Comparison of ENCODE assay signal across 27 cellular contexts in genomic region chr1:114453361-114453784, GRCh38. TPM values are rescaled to one million over a fixed set of nuclear protein-coding genes. Genes with fewer than 3 reads are reported as not detected.
DNase-seq lines count a peak whose midpoint lies in the region; ATAC-seq and TF ChIP-seq lines count a peak whose summit lies in the region.
"Had no signal": no experiment of that assay in that cellular context is flagged by ENCODE, and none has a peak within 500 bp of the region (broad histone marks: within the 10 kb centered on the region; RNA-seq: fewer than 3 reads in every experiment).

No MANE protein-coding gene starts in this region.

- H3K27ac Mint-ChIP-seq in activated naive CD8-positive, alpha-beta T cell treated with anti-CD3 and anti-CD28 coated beads, Interleukin-2, amount 50 U/mL, for 24 hours = peak overlapping the region; percentile 13
- no peak overlapping the region for H3K27ac Mint-ChIP-seq in activated naive CD8-positive, alpha-beta T cell treated with anti-CD3 and anti-CD28 coated beads for 36 hours
- H3K27ac Mint-ChIP-seq in WTC11 = no peak overlapping the region
- H3K27ac Mint-ChIP-seq: activated naive CD4-positive, alpha-beta T cell treated with anti-CD3 and anti-CD28 coated beads, Interleukin-2, amount 10 ng/mL, durations not matched to agents 7 days and 5 days; activated T-helper 1 cell treated with anti-CD3 and anti-CD28 coated beads, Interleukin-12 subunit alpha, Interleukin-12 subunit beta, Interleukin-2, Interleukin-4 antibody, amounts not matched to agents 30 ng/mL and 10 ng/mL and 1 ng/mL, durations not matched to agents 14 hours and 24 hours and 36 hours; CD8-positive, alpha-beta T cell; HFFc6; neural progenitor cell had no signal

- H3K36me3 ChIP-seq in right lobe of liver (no peaks in the 10 kb centered on the region), Karpas-422 (ENCODE audit: insufficient read depth, low read length) (peaks cover 20% of the 10 kb centered on the region; the same call in 1 of the 2 replicates)

- no peak for ATAC-seq in activated naive CD8-positive, alpha-beta T cell treated with anti-CD3 and anti-CD28 coated beads, Interleukin-2, amount 50 U/mL, for 24 hours
- ATAC-seq in WTC11 = no peak
- peak; percentile 88 to 94 (median 92) for ATAC-seq in right lobe of liver
- no peak for ATAC-seq in GM19035 (IDR thresholded peaks at IDR 0.05; ENCODE audit: unreplicated experiment)
- no peak for ATAC-seq in HG03460 (IDR thresholded peaks at IDR 0.05; ENCODE audit: unreplicated experiment)
- no peak for ATAC-seq in Right ventricle myocardium superior (ENCODE audit: poor library complexity)
- ATAC-seq: CD8-positive, alpha-beta T cell had no signal

- no peaks in the 10 kb centered on the region for H3K9me3 Mint-ChIP-seq in activated naive CD8-positive, alpha-beta T cell treated with anti-CD3 and anti-CD28 coated beads, Interleukin-2, amount 50 U/mL, for 24 hours
- H3K9me3 Mint-ChIP-seq in activated naive CD8-positive, alpha-beta T cell treated with anti-CD3 and anti-CD28 coated beads for 36 hours = no peaks in the 10 kb centered on the region
- no peaks in the 10 kb centered on the region for H3K9me3 Mint-ChIP-seq in WTC11
- H3K9me3 Mint-ChIP-seq: CD8-positive, alpha-beta T cell; neural progenitor cell had no signal

- H3K9ac ChIP-seq in Karpas-422 (ENCODE audit: low read length) = no peak overlapping the region
- H3K9ac ChIP-seq: neural progenitor cell, parathyroid adenoma had no signal

- H3K27me3 Mint-ChIP-seq in activated naive CD8-positive, alpha-beta T cell treated with anti-CD3 and anti-CD28 coated beads, Interleukin-2, amount 50 U/mL, for 24 hours = no peaks in the 10 kb centered on the region
- no peaks in the 10 kb centered on the region for H3K27me3 Mint-ChIP-seq in activated naive CD8-positive, alpha-beta T cell treated with anti-CD3 and anti-CD28 coated beads for 36 hours
- no peaks in the 10 kb centered on the region for H3K27me3 Mint-ChIP-seq in WTC11 (ENCODE audit: low read depth)
- H3K27me3 Mint-ChIP-seq: activated naive CD4-positive, alpha-beta T cell treated with anti-CD3 and anti-CD28 coated beads, Interleukin-2, amount 10 ng/mL, durations not matched to agents 7 days and 5 days had no signal

- TF ChIP-seq CTCF in WTC11 (IDR thresholded peaks at IDR 0.05) (no peak), right lobe of liver (IDR thresholded peaks at IDR 0.05) (no peak)

- peaks cover 77% of the 10 kb centered on the region for H3K79me2 ChIP-seq in Karpas-422 (ENCODE audit: low read length)
- H3K79me2 ChIP-seq: parathyroid adenoma had no signal

- no peak overlapping the region for H3K4me3 Mint-ChIP-seq in activated naive CD8-positive, alpha-beta T cell treated with anti-CD3 and anti-CD28 coated beads, Interleukin-2, amount 50 U/mL, for 24 hours
- no peak overlapping the region for H3K4me3 Mint-ChIP-seq in activated naive CD8-positive, alpha-beta T cell treated with anti-CD3 and anti-CD28 coated beads for 36 hours
- no peak overlapping the region for H3K4me3 Mint-ChIP-seq in WTC11
- H3K4me3 Mint-ChIP-seq: activated naive CD4-positive, alpha-beta T cell treated with anti-CD3 and anti-CD28 coated beads, Interleukin-2, amount 10 ng/mL, durations not matched to agents 7 days and 5 days; activated T-helper 1 cell treated with anti-CD3 and anti-CD28 coated beads, Interleukin-12 subunit alpha, Interleukin-12 subunit beta, Interleukin-2, Interleukin-4 antibody, amounts not matched to agents 30 ng/mL and 10 ng/mL and 1 ng/mL, durations not matched to agents 14 hours and 24 hours and 36 hours; CD8-positive, alpha-beta T cell; HFFc6; neural progenitor cell had no signal

- H4K20me1 ChIP-seq in Karpas-422 (ENCODE audit: insufficient read depth, low read depth, low read length) = no peaks in the 10 kb centered on the region

- H3K9me3 ChIP-seq in right lobe of liver = no peaks in the 10 kb centered on the region
- H3K9me3 ChIP-seq in Karpas-422 (ENCODE audit: low read length) = no peaks in the 10 kb centered on the region
- H3K9me3 ChIP-seq: suprapubic skin had no signal

- no peak overlapping the region for H3K4me3 ChIP-seq in right lobe of liver
- H3K4me3 ChIP-seq in Karpas-422 (ENCODE audit: low read length) = no peak overlapping the region
- H3K4me3 ChIP-seq: neural progenitor cell, suprapubic skin had no signal

- no peak for TF ChIP-seq POLR2A in right lobe of liver (IDR thresholded peaks at IDR 0.05)

- intact Hi-C loops in right lobe of liver (cut with DNase I) = no loop called here
- intact Hi-C loops in Right ventricle myocardium superior (cut with DNase I) = no loop called here

- no peak overlapping the region for H2AFZ ChIP-seq in Karpas-422 (ENCODE audit: low read length)
- H2AFZ ChIP-seq: neural progenitor cell, parathyroid adenoma had no signal

- no peak for DNase-seq in activated naive CD8-positive, alpha-beta T cell treated with anti-CD3 and anti-CD28 coated beads, Interleukin-2, amount 50 U/mL, for 24 hours
- DNase-seq in activated naive CD8-positive, alpha-beta T cell treated with anti-CD3 and anti-CD28 coated beads for 36 hours = no peak
- no peak for DNase-seq in WTC11 (ENCODE audit: low spot score)
- DNase-seq in right lobe of liver = peak in 1 of 3 donors; percentile 72
- DNase-seq in Karpas-422 = no peak
- DNase-seq in Right ventricle myocardium superior = no peak
- DNase-seq: activated CD8-positive, alpha-beta memory T cell treated with anti-CD3 and anti-CD28 coated beads, Interleukin-2, amount 50 U/mL, for 48 hours; activated naive CD4-positive, alpha-beta T cell treated with anti-CD3 and anti-CD28 coated beads, Interleukin-2, amount 10 ng/mL, durations not matched to agents 7 days and 5 days; AML-193; CD8-positive, alpha-beta T cell; DMS 273 treated with DMSO at 0.1 percent for 48 hours; GOT3; HFFc6; hippocampal formation; Kasumi-1; mammary epithelial cell; NCI-H446; NCI-H82; small intestine; stimulated activated naive CD4-positive, alpha-beta T cell treated with Interleukin-2 at 50 U/mL for 16 hours; T-helper 9 cell had no signal

- H3K4me1 Mint-ChIP-seq in activated naive CD8-positive, alpha-beta T cell treated with anti-CD3 and anti-CD28 coated beads, Interleukin-2, amount 50 U/mL, for 24 hours = peaks cover 13% of the 10 kb centered on the region
- H3K4me1 Mint-ChIP-seq in activated naive CD8-positive, alpha-beta T cell treated with anti-CD3 and anti-CD28 coated beads for 36 hours = peaks cover 10% of the 10 kb centered on the region
- H3K4me1 Mint-ChIP-seq in WTC11 = peaks cover 3% of the 10 kb centered on the region
- H3K4me1 Mint-ChIP-seq: neural progenitor cell had no signal

- peaks cover 55% of the 10 kb centered on the region for H3K36me3 Mint-ChIP-seq in activated naive CD8-positive, alpha-beta T cell treated with anti-CD3 and anti-CD28 coated beads, Interleukin-2, amount 50 U/mL, for 24 hours (ENCODE audit: low read depth)
- peaks cover 41% of the 10 kb centered on the region for H3K36me3 Mint-ChIP-seq in activated naive CD8-positive, alpha-beta T cell treated with anti-CD3 and anti-CD28 coated beads for 36 hours
- H3K36me3 Mint-ChIP-seq in WTC11 = peaks cover 17% of the 10 kb centered on the region

- no peak overlapping the region for H3K4me2 ChIP-seq in Karpas-422 (ENCODE audit: low read depth, low read length, poor library complexity, severe bottlenecking)
- H3K4me2 ChIP-seq: neural progenitor cell had no signal

- H3K27me3 ChIP-seq in right lobe of liver (no peaks in the 10 kb centered on the region), Karpas-422 (ENCODE audit: low read length) (no peaks in the 10 kb centered on the region)
- H3K27me3 ChIP-seq: neural progenitor cell, suprapubic skin had no signal

- WGBS in right lobe of liver (ENCODE audit: insufficient coverage, low coverage, low lambda C conversion rate, missing lambda C conversion rate) = 50% methylated on average over 2 of the region's 2 CpGs

- CTCF ChIA-PET in WTC11 (lab: Charles Lee) = no interaction called here

- no peaks in the 10 kb centered on the region for H3K9me2 ChIP-seq in Karpas-422 (replicated peaks; ENCODE audit: insufficient read depth, low read length)

- peak overlapping the region; percentile 14 to 56 (median 51) for H3K27ac ChIP-seq in right lobe of liver
- H3K27ac ChIP-seq in Karpas-422 (ENCODE audit: low read length) = no peak overlapping the region
- H3K27ac ChIP-seq: neural progenitor cell, parathyroid adenoma, suprapubic skin had no signal

- H3K4me1 ChIP-seq in right lobe of liver (peaks cover 0 to 38% (median 16%) of the 10 kb centered on the region in 4 donors), Karpas-422 (ENCODE audit: low read length) (no peaks in the 10 kb centered on the region)
- H3K4me1 ChIP-seq: neural progenitor cell, parathyroid adenoma, suprapubic skin had no signal

- POLR2A ChIA-PET in WTC11 (lab: Charles Lee) = interaction anchor here (0.7 kb wide), 1 partner anchor 27 kb away, joined by 4 read pairs; no protein-coding TSS in a partner anchor

TF ChIP-seq in WTC11, 78 proteins besides CTCF, POLR2A, EP300 and RAD21:
- TF ChIP-seq TCF7 (CRISPR knock-in tag; IDR thresholded peaks at IDR 0.05; ENCODE audit: low read depth) (no peak), GABPB1 (CRISPR knock-in tag; IDR thresholded peaks at IDR 0.05) (peak; percentile 83)

RNA-seq across cellular contexts. Expression of gene TRIM33, which starts 57.6 kb away (rescaled TPM):
- total RNA-seq in activated naive CD8-positive, alpha-beta T cell treated with anti-CD3 and anti-CD28 coated beads for 36 hours = 10 to 100 TPM; 31.5 to 32.8 TPM
- total RNA-seq in WTC11 (2021) (42.0 to 44.5 TPM (median 42.7 TPM) in 3 replicates), right lobe of liver (10 to 100 TPM; 13.9 to 18.0 (median 15.0) TPM), Right ventricle myocardium superior (13.3 TPM)
- 38.0 and 78.9 TPM in 2 replicates for total RNA-seq in Karpas-422 (2014; rRNA removed; shearing (Covaris generic); ENCODE audit: low replicate concordance)

Comparison
In these comparisons a context has a peak if more than half of its experiments do, and no peak if none do; other contexts are left out.
1. ATAC-seq: peak in right lobe of liver (4 of 4); none in activated naive CD8-positive, alpha-beta T cell treated with anti-CD3 and anti-CD28 coated beads, Interleukin-2, amount 50 U/mL, for 24 hours (single experiment), WTC11 (single experiment), GM19035 (single experiment), HG03460 (single experiment) and Right ventricle myocardium superior (single experiment).